29 cellular contexts compared by ENCODE assay signal in the genomic region with DNA sequence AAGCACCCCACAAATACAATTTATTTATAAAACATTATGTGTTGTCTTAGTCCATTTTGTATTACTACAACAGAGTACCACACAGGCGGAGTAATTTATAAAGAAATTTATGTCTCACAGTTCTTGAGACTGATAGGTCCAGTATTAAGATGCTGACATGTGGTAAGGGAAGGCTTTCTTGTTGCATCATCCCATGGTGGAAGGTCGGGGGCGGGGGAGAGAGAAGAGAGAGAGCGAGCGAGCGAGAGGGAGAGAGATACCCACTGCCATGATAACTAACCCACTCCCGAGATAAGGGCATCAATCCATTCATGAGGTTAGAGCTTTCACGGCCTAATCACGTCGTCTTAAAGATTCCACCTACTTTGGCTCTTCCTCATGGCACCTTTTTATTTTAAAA.
"Had no signal": no experiment of that assay in that cellular context is flagged by ENCODE, and none has a peak within 500 bp of the region (broad histone marks: within the 10 kb centered on the region; RNA-seq: fewer than 3 reads in every experiment).

No MANE protein-coding gene starts in this region.

- H3K9me3 Mint-ChIP-seq: natural killer cell; nephron; stimulated activated effector memory CD8-positive, alpha-beta T cell treated with anti-CD3 and anti-CD28 coated beads, Interleukin-12 subunit alpha, Interleukin-12 subunit beta, amount 100 ng/mL, for 72 hours; stimulated activated naive B cell treated with anti-CD40 and anti-IgM and Interleukin-4, amounts not matched to agents 10 μg/mL and 1 μg/mL and 100 μg/mL, for 72 hours; stimulated activated naive CD8-positive, alpha-beta T cell treated with anti-CD3 and anti-CD28 coated beads, Interleukin-15, Interleukin-2, amounts not matched to agents 100 ng/mL and 50 ng/mL, for 24 hours; type B pancreatic cell had no signal

- ATAC-seq: natural killer cell; psoas muscle; right cardiac atrium; right lobe of liver; stimulated activated effector memory CD8-positive, alpha-beta T cell treated with anti-CD3 and anti-CD28 coated beads, Interleukin-12 subunit alpha, Interleukin-12 subunit beta, amount 100 ng/mL, for 72 hours; stimulated activated naive B cell treated with anti-CD40 and anti-IgM and Interleukin-4, amounts not matched to agents 10 μg/mL and 1 μg/mL and 100 μg/mL, for 72 hours had no signal

- H3K36me3 Mint-ChIP-seq: natural killer cell; neural progenitor cell; stimulated activated effector memory CD8-positive, alpha-beta T cell treated with anti-CD3 and anti-CD28 coated beads, Interleukin-12 subunit alpha, Interleukin-12 subunit beta, amount 100 ng/mL, for 72 hours; stimulated activated naive B cell treated with anti-CD40 and anti-IgM and Interleukin-4, amounts not matched to agents 10 μg/mL and 1 μg/mL and 100 μg/mL, for 72 hours; type B pancreatic cell had no signal

- H3K36me3 ChIP-seq: neural progenitor cell, ovary, right lobe of liver, sigmoid colon, stomach, suprapubic skin, tibial artery, transverse colon, upper lobe of right lung, uterus had no signal

- H3K4me1 Mint-ChIP-seq: natural killer cell; nephron; stimulated activated effector memory CD8-positive, alpha-beta T cell treated with anti-CD3 and anti-CD28 coated beads, Interleukin-12 subunit alpha, Interleukin-12 subunit beta, amount 100 ng/mL, for 72 hours; stimulated activated naive B cell treated with anti-CD40 and anti-IgM and Interleukin-4, amounts not matched to agents 10 μg/mL and 1 μg/mL and 100 μg/mL, for 72 hours had no signal

- H3K4me1 ChIP-seq: neural progenitor cell, parathyroid adenoma, psoas muscle, right lobe of liver, sigmoid colon, stomach, suprapubic skin, testis, tibial artery, transverse colon, upper lobe of right lung, uterus had no signal

- H3K27me3 ChIP-seq: neural progenitor cell, ovary, right lobe of liver, sigmoid colon, testis, transverse colon, upper lobe of right lung, uterus had no signal

- H3K27ac ChIP-seq: neural progenitor cell, ovary, parathyroid adenoma, psoas muscle, right lobe of liver, sigmoid colon, stomach, suprapubic skin, testis, tibial artery, transverse colon, upper lobe of right lung, uterus had no signal

- H3K4me3 ChIP-seq: neural progenitor cell, ovary, psoas muscle, right lobe of liver, sigmoid colon, stomach, suprapubic skin, testis, tibial artery, transverse colon, upper lobe of right lung, uterus had no signal

- DNase-seq: natural killer cell; occipital lobe; ovary; posterior cingulate gyrus; psoas muscle; right cardiac atrium; right lobe of liver; sigmoid colon; small intestine; stimulated activated CD4-positive, alpha-beta T cell treated with anti-CD3 and anti-CD28 coated beads, Interleukin-15, amount 100 ng/mL, for 24 hours; stimulated activated CD4-positive, alpha-beta T cell treated with anti-CD3 and anti-CD28 coated beads, Interleukin-2, amount 100 ng/mL, for 24 hours; stimulated activated CD4-positive, alpha-beta T cell treated with anti-CD3 and anti-CD28 coated beads, Interleukin-2, amount 100 ng/mL, for 48 hours; stimulated activated CD4-positive, alpha-beta T cell treated with anti-CD3 and anti-CD28 coated beads, Interleukin-4, amount 100 ng/mL, for 24 hours; stimulated activated naive B cell treated with anti-CD40 and anti-IgM and Interleukin-4, amounts not matched to agents 10 μg/mL and 1 μg/mL and 100 μg/mL, for 72 hours; stimulated activated naive CD4-positive, alpha-beta T cell treated with Interleukin-2 at 50 U/mL for 16 hours; stomach; testis; tibial artery; transverse colon; upper lobe of right lung; uterus had no signal

- H3K9ac ChIP-seq: neural progenitor cell, parathyroid adenoma had no signal

- H3K4me3 Mint-ChIP-seq: natural killer cell; nephron; neural progenitor cell; stimulated activated effector memory CD8-positive, alpha-beta T cell treated with anti-CD3 and anti-CD28 coated beads, Interleukin-12 subunit alpha, Interleukin-12 subunit beta, amount 100 ng/mL, for 72 hours; stimulated activated naive B cell treated with anti-CD40 and anti-IgM and Interleukin-4, amounts not matched to agents 10 μg/mL and 1 μg/mL and 100 μg/mL, for 72 hours; stimulated activated naive CD8-positive, alpha-beta T cell treated with anti-CD3 and anti-CD28 coated beads, Interleukin-15, Interleukin-2, amounts not matched to agents 100 ng/mL and 50 ng/mL, for 24 hours; type B pancreatic cell had no signal

- FAIRE-seq: small intestine had no signal

- H3K9me3 ChIP-seq: ovary, psoas muscle, right lobe of liver, sigmoid colon, stomach, suprapubic skin, testis, tibial artery, transverse colon, upper lobe of right lung, uterus had no signal

- H3K27ac Mint-ChIP-seq: natural killer cell; nephron; neural progenitor cell; progenitor cell of endocrine pancreas; stimulated activated effector memory CD8-positive, alpha-beta T cell treated with anti-CD3 and anti-CD28 coated beads, Interleukin-12 subunit alpha, Interleukin-12 subunit beta, amount 100 ng/mL, for 72 hours; stimulated activated naive B cell treated with anti-CD40 and anti-IgM and Interleukin-4, amounts not matched to agents 10 μg/mL and 1 μg/mL and 100 μg/mL, for 72 hours; stimulated activated naive CD8-positive, alpha-beta T cell treated with anti-CD3 and anti-CD28 coated beads, Interleukin-15, Interleukin-2, amounts not matched to agents 100 ng/mL and 50 ng/mL, for 24 hours; type B pancreatic cell had no signal
